ENCODE assay signal across 8 cellular contexts in the genomic region with DNA sequence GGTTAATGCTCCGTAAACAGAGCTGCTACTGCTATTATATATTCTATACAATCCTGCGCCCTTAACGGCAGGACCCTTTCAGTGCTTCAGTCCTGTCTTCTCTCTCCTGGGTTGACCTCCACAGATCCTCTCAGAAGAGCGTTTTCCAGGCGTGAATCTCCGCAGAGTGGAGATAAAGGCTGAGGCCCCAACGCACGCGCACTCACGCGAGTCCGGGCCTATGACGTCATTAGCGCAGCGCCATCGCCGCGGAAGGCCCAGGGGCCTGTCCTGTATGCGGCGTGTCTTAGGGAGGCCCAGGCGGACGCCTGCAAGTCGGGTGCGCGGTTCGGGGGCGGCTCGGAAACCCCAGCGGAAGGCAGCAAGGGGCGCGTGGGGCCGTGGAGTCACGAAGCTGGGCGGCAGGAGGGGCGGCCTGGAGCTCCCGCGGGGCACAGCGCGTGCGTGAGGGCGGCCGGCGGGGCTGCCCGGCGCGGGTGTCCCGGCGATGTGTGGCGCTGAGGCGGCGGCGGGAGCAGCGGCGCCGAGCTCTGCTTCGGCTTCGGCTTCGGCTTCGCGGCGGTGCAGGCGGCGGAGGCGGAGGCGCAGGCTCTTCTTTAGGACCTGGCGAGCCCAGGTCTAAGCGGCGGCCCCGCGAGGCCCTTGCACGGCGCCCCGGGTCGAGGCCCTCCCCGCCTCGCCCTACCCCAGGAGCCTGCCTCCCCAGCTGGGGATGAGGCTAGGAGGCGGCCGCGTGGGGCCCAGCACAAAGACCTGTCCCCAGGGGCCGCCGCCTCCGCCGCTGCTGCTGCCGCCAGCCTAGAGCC. TPM values are rescaled to one million over a fixed set of nuclear protein-coding genes. Genes with fewer than 3 reads are reported as not detected.
DNase-seq lines count a peak whose midpoint lies in the region; ATAC-seq and TF ChIP-seq lines count a peak whose summit lies in the region.

A gene with protein sequence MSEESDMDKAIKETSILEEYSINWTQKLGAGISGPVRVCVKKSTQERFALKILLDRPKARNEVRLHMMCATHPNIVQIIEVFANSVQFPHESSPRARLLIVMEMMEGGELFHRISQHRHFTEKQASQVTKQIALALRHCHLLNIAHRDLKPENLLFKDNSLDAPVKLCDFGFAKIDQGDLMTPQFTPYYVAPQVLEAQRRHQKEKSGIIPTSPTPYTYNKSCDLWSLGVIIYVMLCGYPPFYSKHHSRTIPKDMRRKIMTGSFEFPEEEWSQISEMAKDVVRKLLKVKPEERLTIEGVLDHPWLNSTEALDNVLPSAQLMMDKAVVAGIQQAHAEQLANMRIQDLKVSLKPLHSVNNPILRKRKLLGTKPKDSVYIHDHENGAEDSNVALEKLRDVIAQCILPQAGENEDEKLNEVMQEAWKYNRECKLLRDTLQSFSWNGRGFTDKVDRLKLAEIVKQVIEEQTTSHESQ (plus strand): TSS at position 479 of the 806 bp plus-strand sequence. CDS start 506 bp downstream, outside the sequence.

- no peaks in the 10 kb centered on the region for H3K9me3 ChIP-seq in CD4-positive, alpha-beta T cell (ENCODE audit: control insufficient read depth, low read length)
- H3K9me3 ChIP-seq in right lobe of liver = no peaks in the 10 kb centered on the region

- 0% methylated on average over 14 of the region's 84 CpGs for WGBS in right lobe of liver (ENCODE audit: insufficient coverage, low coverage, low lambda C conversion rate, missing lambda C conversion rate)

- no peak for TF ChIP-seq CTCF in CD4-positive, alpha-beta T cell (IDR thresholded peaks at IDR 0.05)
- TF ChIP-seq CTCF in dorsolateral prefrontal cortex (IDR thresholded peaks at IDR 0.05 in 54 of 56, conservative IDR thresholded peaks at IDR 0.05 in 2 of 56; ENCODE audit: low read depth in 1 of 56, partially characterized antibody in 56 of 56) = peak in 33 of 56 donors; percentile 4 to 55 (median 32)
- no peak for TF ChIP-seq CTCF in right lobe of liver (IDR thresholded peaks at IDR 0.05)

- peak within 1 kb of the TSS; percentile 67 to 100 (median 93) for H3K4me3 ChIP-seq in dorsolateral prefrontal cortex
- H3K4me3 ChIP-seq in right lobe of liver = peak within 1 kb of the TSS; percentile 62 to 98 (median 94)

- H3K27me3 Mint-ChIP-seq in CD4-positive, alpha-beta T cell = no peaks in the 10 kb centered on the region
- H3K27me3 Mint-ChIP-seq in activated CD4-positive, alpha-beta memory T cell treated with anti-CD3 and anti-CD28 coated beads for 36 hours = no peaks in the 10 kb centered on the region

- H3K4me1 ChIP-seq in right lobe of liver = peaks cover 0 to 22% (median 11%) of the 10 kb centered on the region in 4 donors

- POLR2A ChIA-PET in CD4-positive, alpha-beta T cell (lab: Charles Lee) = interaction anchor here (0.6 to 3.0 kb wide), 27 partner anchors 9 to 1978 kb away, joined by 3 to 21 read pairs (median 4); a partner anchor contains a TSS
- POLR2A ChIA-PET in activated CD4-positive, alpha-beta memory T cell treated with anti-CD3 and anti-CD28 coated beads for 36 hours (lab: Charles Lee) = interaction anchor here (0.5 to 2.4 kb wide), 9 partner anchors 8 to 577 kb away, joined by 3 to 10 read pairs (median 4); a partner anchor contains a TSS

- TF ChIP-seq POLR2A in right lobe of liver (IDR thresholded peaks at IDR 0.05) = peak; percentile 64

- ATAC-seq in CD4-positive, alpha-beta T cell (ENCODE audit: poor library complexity) = peak; percentile 83
- ATAC-seq in GM19452 (IDR thresholded peaks at IDR 0.05; ENCODE audit: unreplicated experiment) (peak; percentile 74), right lobe of liver (peak; percentile 92 to 96 (median 94))

- H3K27ac Mint-ChIP-seq in CD4-positive, alpha-beta T cell = peak within 1 kb of the TSS; percentile 98
- peak within 1 kb of the TSS; percentile 95 for H3K27ac Mint-ChIP-seq in activated CD4-positive, alpha-beta memory T cell treated with anti-CD3 and anti-CD28 coated beads for 36 hours

- no peaks in the 10 kb centered on the region for H3K36me3 ChIP-seq in right lobe of liver

- H3K9me3 Mint-ChIP-seq in CD4-positive, alpha-beta T cell = no peaks in the 10 kb centered on the region
- no peaks in the 10 kb centered on the region for H3K9me3 Mint-ChIP-seq in activated CD4-positive, alpha-beta memory T cell treated with anti-CD3 and anti-CD28 coated beads for 36 hours

- H3K4me1 Mint-ChIP-seq in CD4-positive, alpha-beta T cell (ENCODE audit: low read depth) = peaks cover 67% of the 10 kb centered on the region
- peaks cover 56% of the 10 kb centered on the region for H3K4me1 Mint-ChIP-seq in activated CD4-positive, alpha-beta memory T cell treated with anti-CD3 and anti-CD28 coated beads for 36 hours (ENCODE audit: low read depth)

- CTCF ChIA-PET in CD4-positive, alpha-beta T cell (lab: Charles Lee) = interaction anchor here (0.6 to 1.2 kb wide), 2 partner anchors 9 to 29 kb away, joined by 3 read pairs; no protein-coding TSS in a partner anchor
- CTCF ChIA-PET in activated CD4-positive, alpha-beta memory T cell treated with anti-CD3 and anti-CD28 coated beads for 36 hours (lab: Charles Lee) = interaction anchor here (1.4 to 2.1 kb wide), 2 partner anchors 15 to 30 kb away, joined by 3 to 8 read pairs; no protein-coding TSS in a partner anchor

- H3K27ac ChIP-seq in CD4-positive, alpha-beta T cell (ENCODE audit: low read depth, low read length) = peak within 1 kb of the TSS; percentile 81
- H3K27ac ChIP-seq in dorsolateral prefrontal cortex (peak within 1 kb of the TSS in 58 of 59 donors; percentile 60 to 99 (median 92)), right lobe of liver (peak within 1 kb of the TSS; percentile 87 to 94 (median 93))

- intact Hi-C loops in CD4-positive, alpha-beta T cell (cut with DNase I, micrococcal nuclease) = loop anchor here (2.0 to 5.0 kb wide), 7 partner anchors 155 to 575 kb away; a partner anchor contains a TSS
- intact Hi-C loops in activated CD4-positive, alpha-beta memory T cell treated with anti-CD3 and anti-CD28 coated beads for 36 hours (cut with micrococcal nuclease) = loop anchor here (5.0 to 10.0 kb wide), 4 partner anchors 155 to 575 kb away; a partner anchor contains a TSS
- intact Hi-C loops in dorsolateral prefrontal cortex (cut with DNase I) (loop anchor here (2.0 to 10.0 kb wide), 6 partner anchors 157 to 540 kb away; a partner anchor contains a TSS), right lobe of liver (cut with DNase I) (no loop called here)

- no peaks in the 10 kb centered on the region for H3K27me3 ChIP-seq in CD4-positive, alpha-beta T cell (ENCODE audit: control insufficient read depth, insufficient read depth, low read length)
- H3K27me3 ChIP-seq in dorsolateral prefrontal cortex (no peaks in the 10 kb centered on the region), right lobe of liver (no peaks in the 10 kb centered on the region)

- peak within 1 kb of the TSS; percentile 99 for H3K4me3 Mint-ChIP-seq in CD4-positive, alpha-beta T cell
- H3K4me3 Mint-ChIP-seq in activated CD4-positive, alpha-beta memory T cell treated with anti-CD3 and anti-CD28 coated beads for 36 hours = peak within 1 kb of the TSS; percentile 98

- peaks cover 58% of the 10 kb centered on the region for H3K36me3 Mint-ChIP-seq in CD4-positive, alpha-beta T cell (ENCODE audit: low read depth)
- H3K36me3 Mint-ChIP-seq in activated CD4-positive, alpha-beta memory T cell treated with anti-CD3 and anti-CD28 coated beads for 36 hours = peaks cover 33% of the 10 kb centered on the region

- peak; percentile 93 to 99 (median 97) for DNase-seq in CD4-positive, alpha-beta T cell
- DNase-seq in HK-2 (ENCODE audit: unreplicated experiment) (peak; percentile 95), NCI-H82 treated with DMSO at 0.1 percent for 48 hours (lab: John Stamatoyannopoulos, UW; ENCODE audit: unreplicated experiment) (peak; percentile 56), dorsolateral prefrontal cortex (peak; percentile 83 to 93 (median 88)), right lobe of liver (peak; percentile 91 to 94 (median 94))
- peak; percentile 98 for DNase-seq in activated CD4-positive, alpha-beta memory T cell treated with anti-CD3 and anti-CD28 coated beads for 36 hours
- peak; percentile 97 for DNase-seq in stimulated activated CD4-positive, alpha-beta T cell treated with anti-CD3 and anti-CD28 coated beads, Interleukin-4, amount 100 ng/mL, for 24 hours

RNA-seq across cellular contexts. Expression of the gene that starts here (rescaled TPM):
- 10 to 100 TPM; 62.2 to 63.6 TPM for total RNA-seq in CD4-positive, alpha-beta T cell
- total RNA-seq in activated CD4-positive, alpha-beta memory T cell treated with anti-CD3 and anti-CD28 coated beads for 36 hours = 10 to 100 TPM; 53.7 to 53.9 TPM
- total RNA-seq in dorsolateral prefrontal cortex (10 to 100 TPM; 38.5 to 72.8 (median 54.5) TPM), right lobe of liver (10 to 100 TPM; 18.0 to 28.1 (median 19.9) TPM)

Comparison
In these comparisons a context has a peak if more than half of its experiments do, and no peak if none do; other contexts are left out.
1. Peak in every context shown above with its lines: DNase-seq, ATAC-seq, H3K4me3 ChIP-seq and H3K27ac ChIP-seq.
2. CTCF ChIP-seq: peak in dorsolateral prefrontal cortex (33 of 56); none in CD4-positive, alpha-beta T cell (single experiment) and right lobe of liver (0 of 4).
3. intact Hi-C loops: an anchor here in CD4-positive, alpha-beta T cell (2.0 to 5.0 kb wide), activated CD4-positive, alpha-beta memory T cell treated with anti-CD3 and anti-CD28 coated beads for 36 hours (5.0 to 10.0 kb wide) and dorsolateral prefrontal cortex (2.0 to 10.0 kb wide); none called in right lobe of liver.